8 cellular contexts compared by ENCODE assay signal in genomic region chr19:41351339-41352245, GRCh38. TPM values are rescaled to one million over a fixed set of nuclear protein-coding genes. Genes with fewer than 3 reads are reported as not detected.
A peak's percentile ranks its signal among the peaks of the same experiment; 100 is the strongest.
DNase-seq lines count a peak whose midpoint lies in the region; ATAC-seq and TF ChIP-seq lines count a peak whose summit lies in the region.

No MANE protein-coding gene starts in this region.

- H4K8ac ChIP-seq in trophoblast cell (ENCODE audit: low read depth, low read length), result no peak overlapping the region

- no peak overlapping the region for H2AK5ac ChIP-seq in trophoblast cell (ENCODE audit: low read length)

- peak overlapping the region; percentile 55 for H3K18ac ChIP-seq in trophoblast cell (ENCODE audit: low read length)

- DNase-seq in RWPE2 (ENCODE audit: low spot score) (no peak), activated gamma-delta T cell treated with Interleukin-2 at 50 U/mL for 16 hours (peak; percentile 86), head of caudate nucleus (peak in 37 of 42 donors; percentile 12 to 76 (median 56)), trophoblast cell (peak; percentile 53 to 62), type B pancreatic cell (ENCODE audit: extremely low spot score, unreplicated experiment) (no peak)

- H4K12ac ChIP-seq in trophoblast cell (ENCODE audit: low read depth, low read length), result no peak overlapping the region

- H3K27me3 ChIP-seq in RWPE2 (ENCODE audit: insufficient read depth, poor library complexity, severe bottlenecking) (no peaks in the 10 kb centered on the region), trophoblast cell (ENCODE audit: insufficient read depth, low read length) (peaks cover 13% of the 10 kb centered on the region)

- peak overlapping the region; percentile 90 for H3K4me3 Mint-ChIP-seq in type B pancreatic cell

- no peak overlapping the region for H2BK12ac ChIP-seq in trophoblast cell (ENCODE audit: low read length)

- TF ChIP-seq CTCF in RWPE2 (IDR thresholded peaks at IDR 0.05; ENCODE audit: poor library complexity, severe bottlenecking) (no peak), type B pancreatic cell (conservative IDR thresholded peaks at IDR 0.05) (no peak)

- H3K36me3 ChIP-seq in RWPE2 (ENCODE audit: low read depth), result peaks cover 27% of the 10 kb centered on the region
- peaks cover 10 to 12% of the 10 kb centered on the region in 2 experiments for H3K36me3 ChIP-seq in trophoblast cell (ENCODE audit: control insufficient read depth in 1 of 2, insufficient read depth in 2 of 2, low read length in 2 of 2)

- peaks cover 5% of the 10 kb centered on the region for H3K36me3 Mint-ChIP-seq in type B pancreatic cell

- ATAC-seq in GM18502 (IDR thresholded peaks at IDR 0.05; ENCODE audit: poor library complexity, unreplicated experiment) (peak; percentile 44), HG02840 (IDR thresholded peaks at IDR 0.05; ENCODE audit: low FRiP score, unreplicated experiment) (peak; percentile 32), RWPE2 (ENCODE audit: low read depth) (peak; percentile 65), HG02970 (IDR thresholded peaks at IDR 0.05; ENCODE audit: low FRiP score, unreplicated experiment) (no peak)

- peak overlapping the region; percentile 34 for H2BK120ac ChIP-seq in trophoblast cell (ENCODE audit: insufficient read depth, low read length, poor library complexity)

- peaks cover 20% of the 10 kb centered on the region for H3K4me1 Mint-ChIP-seq in type B pancreatic cell (ENCODE audit: unreplicated experiment)

- H3K27me3 Mint-ChIP-seq in type B pancreatic cell, result peaks cover 59% of the 10 kb centered on the region

- peak overlapping the region; percentile 69 for H3K9ac ChIP-seq in trophoblast cell (ENCODE audit: low read length)

- peaks cover 26% of the 10 kb centered on the region for H3K79me1 ChIP-seq in trophoblast cell (ENCODE audit: low read length)

- peak overlapping the region; percentile 75 for H3K4me2 ChIP-seq in trophoblast cell (ENCODE audit: low read length)

- intact Hi-C loops in head of caudate nucleus (cut with DNase I), result no loop called here

- peak overlapping the region; percentile 30 for H4K91ac ChIP-seq in trophoblast cell (ENCODE audit: low read depth, low read length)

- peak overlapping the region; percentile 57 for H3K14ac ChIP-seq in trophoblast cell (ENCODE audit: low read length)

- WGBS in trophoblast cell (ENCODE audit: extremely low coverage, insufficient coverage, insufficient read length), result no CpG with 5 or more reads among the region's 58 CpGs

- no peak overlapping the region for H3K4ac ChIP-seq in trophoblast cell (ENCODE audit: low read depth, low read length)

- H3K9me3 Mint-ChIP-seq in type B pancreatic cell, result no peaks in the 10 kb centered on the region

- H3K79me2 ChIP-seq in trophoblast cell (ENCODE audit: control insufficient read depth, insufficient read depth, low read length, poor library complexity), result peaks cover 18% of the 10 kb centered on the region

- no peaks in the 10 kb centered on the region for H3K9me3 ChIP-seq in RWPE2 (ENCODE audit: severe bottlenecking)
- peaks cover 5% of the 10 kb centered on the region for H3K9me3 ChIP-seq in trophoblast cell (ENCODE audit: insufficient read depth, low read depth, low read length)

- H2BK5ac ChIP-seq in trophoblast cell (ENCODE audit: low read depth, low read length, poor library complexity), result no peak overlapping the region

- peak overlapping the region; percentile 48 for H3K27ac Mint-ChIP-seq in type B pancreatic cell

- H3K4me3 ChIP-seq in RWPE2 (ENCODE audit: severe bottlenecking) (peak overlapping the region; percentile 67), trophoblast cell (ENCODE audit: low read depth, low read length) (peak overlapping the region; percentile 82)

- H3K27ac ChIP-seq in RWPE2 (ENCODE audit: poor library complexity, severe bottlenecking) (peak overlapping the region; percentile 65), trophoblast cell (ENCODE audit: low read depth, low read length) (no peak overlapping the region)

- H3K4me1 ChIP-seq in RWPE2 (ENCODE audit: insufficient read depth, poor library complexity, severe bottlenecking) (peaks cover 4% of the 10 kb centered on the region), trophoblast cell (ENCODE audit: control insufficient read depth in 1 of 2, insufficient read depth in 2 of 2, low read length in 2 of 2) (peaks cover 0 to 8% of the 10 kb centered on the region in 2 experiments)

- no peak overlapping the region for H3K23ac ChIP-seq in trophoblast cell (ENCODE audit: low read length)

- no peak overlapping the region for H2AFZ ChIP-seq in trophoblast cell (ENCODE audit: insufficient read depth, low read length, poor library complexity)

RNA-seq across cellular contexts. Expression of gene TGFB1, which starts 2.1 kb away (rescaled TPM):
- polyA plus RNA-seq in trophoblast cell (2013), result 140 and 142 TPM in 2 replicates
- 2.3 and 3.4 TPM in 2 replicates for total RNA-seq in type B pancreatic cell (ENCODE audit: low replicate concordance)

RNA-seq across cellular contexts. Expression of gene B9D2, which starts 12.4 kb away (rescaled TPM):
- 3.2 TPM in 2 replicates for polyA plus RNA-seq in trophoblast cell (2013)
- total RNA-seq in type B pancreatic cell (ENCODE audit: low replicate concordance), result 4.8 and 8.8 TPM in 2 replicates

RNA-seq across cellular contexts. Expression of gene TMEM91, which starts 24.7 kb away (rescaled TPM):
- 2.8 and 3.3 TPM in 2 replicates for polyA plus RNA-seq in trophoblast cell (2013)
- total RNA-seq in type B pancreatic cell (ENCODE audit: low replicate concordance), result 2.0 and 8.1 TPM in 2 replicates

RNA-seq across cellular contexts. Expression of gene CCDC97, which starts 41.6 kb away (rescaled TPM):
- 24.7 and 26.3 TPM in 2 replicates for polyA plus RNA-seq in trophoblast cell (2013)
- 26.7 and 42.6 TPM in 2 replicates for total RNA-seq in type B pancreatic cell (ENCODE audit: low replicate concordance)

RNA-seq across cellular contexts. Expression of gene EXOSC5, which starts 45.6 kb away (rescaled TPM):
- polyA plus RNA-seq in trophoblast cell (2013), result 8.1 and 8.4 TPM in 2 replicates
- 11.4 and 20.2 TPM in 2 replicates for total RNA-seq in type B pancreatic cell (ENCODE audit: low replicate concordance)

Comparison
In these comparisons a context has a peak if more than half of its experiments do, and no peak if none do; other contexts are left out.
1. DNase-seq: peak in activated gamma-delta T cell treated with Interleukin-2 at 50 U/mL for 16 hours (single experiment), head of caudate nucleus (37 of 42) and trophoblast cell (2 of 2); none in RWPE2 (single experiment) and type B pancreatic cell (single experiment).